ENCODE assay signal across 15 cellular contexts in genomic region chr5:116395708-116396203, GRCh38.
DNase-seq lines count a peak whose midpoint lies in the region; ATAC-seq, FAIRE-seq and TF ChIP-seq lines count a peak whose summit lies in the region.
"Had no signal": no experiment of that assay in that cellular context is flagged by ENCODE, and none has a peak within 500 bp of the region (broad histone marks: within the 10 kb centered on the region; RNA-seq: fewer than 3 reads in every experiment).

No MANE protein-coding gene starts in this region.

- H3K27me3 ChIP-seq in gastrocnemius medialis: no peaks in the 10 kb centered on the region
- H3K27me3 ChIP-seq: BE2C had no signal

- no peak overlapping the region for H3K4me3 ChIP-seq in gastrocnemius medialis

- peaks cover 39% of the 10 kb centered on the region in 2 donors for H3K4me1 ChIP-seq in gastrocnemius medialis
- H3K4me1 ChIP-seq: BE2C had no signal

- peaks cover 3% of the 10 kb centered on the region for H3K27me3 Mint-ChIP-seq in brain
- H3K27me3 Mint-ChIP-seq: activated naive CD8-positive, alpha-beta T cell treated with anti-CD3 and anti-CD28 coated beads, Interleukin-2, amount 50 U/mL, for 24 hours had no signal

- DNase-seq in NCI-H2227 (lab: John Stamatoyannopoulos, UW; ENCODE audit: unreplicated experiment) (peak; percentile 33), left kidney (ENCODE audit: low read depth, low spot score) (peak; percentile 31), gastrocnemius medialis (no peak), GOT3 (lab: John Stamatoyannopoulos, UW) (no peak), CD1c-positive myeloid dendritic cell (ENCODE audit: extremely low spot score) (no peak), GM12891 (ENCODE audit: insufficient read length, low spot score) (no peak)
- DNase-seq in NK-92 treated with Interleukin-12 subunit alpha and Interleukin-12 subunit beta, amount 100 ng/mL, for 24 hours (lab: John Stamatoyannopoulos, UW): no peak
- DNase-seq: activated naive CD8-positive, alpha-beta T cell treated with anti-CD3 and anti-CD28 coated beads, Interleukin-2, amount 50 U/mL, for 24 hours; activated T-cell treated with anti-CD3 and anti-CD28 coated beads, Interleukin-2, amount 50 U/mL, for 1 hour; BE2C; occipital lobe had no signal

- peaks cover 0 to 3% (median 0%) of the 10 kb centered on the region in 5 experiments for H3K9me3 Mint-ChIP-seq in brain

- H3K4me3 Mint-ChIP-seq in brain: peak overlapping the region in 1 of 5 experiments; percentile 31
- H3K4me3 Mint-ChIP-seq: activated naive CD8-positive, alpha-beta T cell treated with anti-CD3 and anti-CD28 coated beads, Interleukin-2, amount 50 U/mL, for 24 hours; stimulated activated effector memory CD8-positive, alpha-beta T cell treated with anti-CD3 and anti-CD28 coated beads, Interleukin-12 subunit alpha, Interleukin-12 subunit beta, amount 100 ng/mL, for 72 hours had no signal

- in situ Hi-C loops in gastrocnemius medialis (cut with MboI; ENCODE audit: low sequenced_read_pairs in 4 of 4): no loop called here

- H3K27ac ChIP-seq in gastrocnemius medialis: peak overlapping the region; percentile 71 to 74 (median 74)

- ATAC-seq in gastrocnemius medialis: peak; percentile 38 to 62
- ATAC-seq: activated CD4-positive, CD25-positive, alpha-beta regulatory T cell treated with anti-CD3 and anti-CD28 coated beads, Interleukin-2, amount 50 U/mL, for 24 hours; activated naive CD8-positive, alpha-beta T cell treated with anti-CD3 and anti-CD28 coated beads, Interleukin-2, amount 50 U/mL, for 24 hours; HCT116 had no signal

- H3K36me3 ChIP-seq in gastrocnemius medialis: no peaks in the 10 kb centered on the region
- H3K36me3 ChIP-seq: BE2C had no signal

- no peak for FAIRE-seq in GM12891 (lab: Jason Lieb, UNC)

- H3K36me3 Mint-ChIP-seq in brain: no peaks in the 10 kb centered on the region
- H3K36me3 Mint-ChIP-seq: stimulated activated effector memory CD8-positive, alpha-beta T cell treated with anti-CD3 and anti-CD28 coated beads, Interleukin-12 subunit alpha, Interleukin-12 subunit beta, amount 100 ng/mL, for 72 hours had no signal

- no peak for TF ChIP-seq CTCF in brain (conservative IDR thresholded peaks at IDR 0.05)
- no peak for TF ChIP-seq CTCF in gastrocnemius medialis (IDR thresholded peaks at IDR 0.05 in 4 of 5, conservative IDR thresholded peaks at IDR 0.05 in 1 of 5)

- no peak for TF ChIP-seq POLR2A in gastrocnemius medialis (IDR thresholded peaks at IDR 0.05)
- no peak for TF ChIP-seq POLR2A in GM12891 (IDR thresholded peaks at IDR 0.05; ENCODE audit: low read depth, low read length)

- no peaks in the 10 kb centered on the region for H3K9me3 ChIP-seq in gastrocnemius medialis
- H3K9me3 ChIP-seq: BE2C had no signal

- H3K4me1 Mint-ChIP-seq in brain: peaks cover 30% of the 10 kb centered on the region
- H3K4me1 Mint-ChIP-seq: activated naive CD8-positive, alpha-beta T cell treated with anti-CD3 and anti-CD28 coated beads, Interleukin-2, amount 50 U/mL, for 24 hours; stimulated activated effector memory CD8-positive, alpha-beta T cell treated with anti-CD3 and anti-CD28 coated beads, Interleukin-12 subunit alpha, Interleukin-12 subunit beta, amount 100 ng/mL, for 72 hours had no signal

- peak overlapping the region; percentile 18 to 92 (median 69) for H3K27ac Mint-ChIP-seq in brain
- H3K27ac Mint-ChIP-seq: activated naive CD8-positive, alpha-beta T cell treated with anti-CD3 and anti-CD28 coated beads, Interleukin-2, amount 50 U/mL, for 24 hours; stimulated activated effector memory CD8-positive, alpha-beta T cell treated with anti-CD3 and anti-CD28 coated beads, Interleukin-12 subunit alpha, Interleukin-12 subunit beta, amount 100 ng/mL, for 72 hours had no signal

- intact Hi-C loops in gastrocnemius medialis (cut with DNase I; ENCODE audit: low total_unique reads): no loop called here

TF ChIP-seq in GM12891, 5 proteins besides CTCF, POLR2A, EP300 and RAD21:
- no peak for TF ChIP-seq TAF1 (IDR thresholded peaks at IDR 0.05; ENCODE audit: low read depth, low read length)
- TF ChIP-seq POLR2AphosphoS5 (IDR thresholded peaks at IDR 0.05; ENCODE audit: low read depth, low read length): no peak
- no peak for TF ChIP-seq SPI1 (IDR thresholded peaks at IDR 0.05; ENCODE audit: low read depth, low read length)
- TF ChIP-seq POU2F2 (IDR thresholded peaks at IDR 0.05; ENCODE audit: low read depth, low read length): no peak

Comparison
In these comparisons a context has a peak if more than half of its experiments do, and no peak if none do; other contexts are left out.
1. DNase-seq: peak in NCI-H2227 (single experiment) and left kidney (single experiment); none in gastrocnemius medialis (0 of 2), GOT3 (single experiment), NK-92 treated with Interleukin-12 subunit alpha and Interleukin-12 subunit beta, amount 100 ng/mL, for 24 hours (single experiment), CD1c-positive myeloid dendritic cell (single experiment) and GM12891 (single experiment).